8 cellular contexts compared by ENCODE assay signal in genomic region chr1:154272217-154272998, GRCh38. TPM values are rescaled to one million over a fixed set of nuclear protein-coding genes. Genes with fewer than 3 reads are reported as not detected.
DNase-seq lines count a peak whose midpoint lies in the region; ATAC-seq and TF ChIP-seq lines count a peak whose summit lies in the region.

HAX1 (plus strand) TSS chr1:154272629; CDS start chr1:154272724, 95 bp downstream.

- peaks cover 0 to 75% (median 38%) of the 10 kb centered on the region in 9 donors for H3K36me3 ChIP-seq in heart right ventricle

- peak; percentile 81 for ATAC-seq in HG02763 (IDR thresholded peaks at IDR 0.05; ENCODE audit: unreplicated experiment)
- ATAC-seq in heart right ventricle, result peak; percentile 91 to 96 (median 93)

- intact Hi-C loops in heart right ventricle (cut with DNase I) (loop anchor here in 7 of 10 donors (1.0 to 10.0 kb wide), 12 partner anchors 50 to 280 kb away; partner anchors contain the start of genes UBAP2L (in 3 of the 7), ATP8B2 (in 2 of the 7), RPS27 (in 2 of the 7) and AQP10 (in 1 of the 7)), posterior vena cava (cut with DNase I) (no loop called here)

- H3K4me3 ChIP-seq in heart right ventricle, result peak within 1 kb of the TSS; percentile 59 to 96 (median 80)

- WGBS in adipose tissue, 3 donors, result 0 to 1% (median 0%) methylated on average over 47 of the region's 47 CpGs
- 0% methylated on average over 47 of the region's 47 CpGs for WGBS in heart right ventricle, 2 donors

- TF ChIP-seq CTCF in GM12873 (IDR thresholded peaks at IDR 0.05; ENCODE audit: insufficient read depth, low read depth, low read length, missing control alignments), result peak; percentile 82
- TF ChIP-seq CTCF in heart right ventricle (IDR thresholded peaks at IDR 0.05), result peak; percentile 62 to 93 (median 79)

- H3K4me1 ChIP-seq in heart right ventricle, result peaks cover 3 to 21% (median 12%) of the 10 kb centered on the region in 9 donors

- H3K27ac ChIP-seq in adipose tissue (ENCODE audit: low read depth, low read length) (peak within 1 kb of the TSS; percentile 54), heart right ventricle (peak within 1 kb of the TSS; percentile 57 to 97 (median 90))

- no peaks in the 10 kb centered on the region for H3K9me3 ChIP-seq in heart right ventricle

- no peaks in the 10 kb centered on the region for H3K27me3 ChIP-seq in heart right ventricle

- DNase-seq in NCI-H1417 treated with DMSO at 0.1 percent for 48 hours (lab: John Stamatoyannopoulos, UW) (peak; percentile 53), T follicular helper cell (ENCODE audit: low read depth) (peak; percentile 95), heart right ventricle (peak; percentile 90 to 95), posterior vena cava (ENCODE audit: low spot score) (peak; percentile 98), ureter (ENCODE audit: low spot score) (peak; percentile 96)

RNA-seq across cellular contexts. Expression of gene HAX1, which starts in this region (rescaled TPM):
- polyA plus RNA-seq in adipose tissue (10 to 100 TPM; 79.8 to 96.7 (median 87.2) TPM), heart right ventricle (100 to 1,000 TPM; 171 to 313 TPM)
- total RNA-seq in heart right ventricle (100 to 1,000 TPM; 162 to 196 (median 171) TPM), posterior vena cava (10 to 100 TPM; 63.9 to 71.6 TPM), ureter (110 TPM)

Comparison
In these comparisons a context has a peak if more than half of its experiments do, and no peak if none do; other contexts are left out.
1. Peak in every context shown above with its lines: DNase-seq, ATAC-seq, H3K4me3 ChIP-seq and H3K27ac ChIP-seq.
2. intact Hi-C loops: an anchor here in heart right ventricle (1.0 to 10.0 kb wide); none called in posterior vena cava.